8 cellular contexts compared by ENCODE assay signal in genomic region chr7:39624202-39624807, GRCh38. TPM values are rescaled to one million over a fixed set of nuclear protein-coding genes. Genes with fewer than 3 reads are reported as not detected.
A peak's percentile ranks its signal among the peaks of the same experiment; 100 is the strongest.
DNase-seq lines count a peak whose midpoint lies in the region; ATAC-seq and TF ChIP-seq lines count a peak whose summit lies in the region.

No MANE protein-coding gene starts in this region.

- peak overlapping the region; percentile 97 for H3K27ac ChIP-seq in GM23248
- peak overlapping the region; percentile 87 for H3K27ac ChIP-seq in RWPE1
- H3K27ac ChIP-seq in uterus: peak overlapping the region; percentile 86 to 94

- peaks cover 3% of the 10 kb centered on the region; the same call in 1 of the 2 replicates for H3K4me1 ChIP-seq in BE2C
- H3K4me1 ChIP-seq in GM23248 (ENCODE audit: insufficient read depth): peaks cover 59% of the 10 kb centered on the region
- H3K4me1 ChIP-seq in mononuclear cell (ENCODE audit: insufficient read depth, low read length): peaks cover 21% of the 10 kb centered on the region
- peaks cover 0 to 4% of the 10 kb centered on the region in 2 donors for H3K4me1 ChIP-seq in uterus

- CTCF ChIA-PET in RWPE1 (lab: Yijun Ruan, JAX): interaction anchor here (0.7 to 1.7 kb wide), 4 partner anchors 44 to 122 kb away, joined by 3 to 11 read pairs (median 4); no protein-coding TSS in a partner anchor

- no peak for TF ChIP-seq POLR2A in uterus (IDR thresholded peaks at IDR 0.05)

- H4K20me1 ChIP-seq in GM23248 (ENCODE audit: insufficient read depth): no peaks in the 10 kb centered on the region

- intact Hi-C loops in uterus (cut with DNase I; ENCODE audit: low total_unique reads): no loop called here

- no peaks in the 10 kb centered on the region for H3K9me2 ChIP-seq in GM23248 (ENCODE audit: insufficient read depth)

- H3K27me3 ChIP-seq in BE2C (no peaks in the 10 kb centered on the region), GM23248 (replicated peaks; ENCODE audit: insufficient read depth) (no peaks in the 10 kb centered on the region), mononuclear cell (ENCODE audit: insufficient read depth, low read length) (no peaks in the 10 kb centered on the region), uterus (no peaks in the 10 kb centered on the region)

- H3K79me2 ChIP-seq in GM23248 (ENCODE audit: insufficient read depth): peaks cover 63% of the 10 kb centered on the region

- H3K36me3 ChIP-seq in BE2C (no peaks in the 10 kb centered on the region; the same call in none of the 2 replicates), GM23248 (ENCODE audit: low read depth) (no peaks in the 10 kb centered on the region), uterus (no peaks in the 10 kb centered on the region)

- TF ChIP-seq CTCF in BE2C (IDR thresholded peaks at IDR 0.05; ENCODE audit: low read depth, low read length) (no peak), RWPE1 (conservative IDR thresholded peaks at IDR 0.05; ENCODE audit: low read depth) (peak; percentile 14; the same call in 1 of the 2 replicates), uterus (IDR thresholded peaks at IDR 0.05) (peak in 1 of 4 experiments; percentile 16)

- in situ Hi-C loops in GM23248 (cut with MboI): no loop called here

- peak overlapping the region; percentile 96 for H3K9ac ChIP-seq in GM23248

- H3K4me3 ChIP-seq in BE2C (ENCODE audit: low read depth, low read length): peak overlapping the region; percentile 75
- peak overlapping the region; percentile 95 for H3K4me3 ChIP-seq in GM23248
- peak overlapping the region; percentile 81 for H3K4me3 ChIP-seq in mononuclear cell (ENCODE audit: low read length)
- H3K4me3 ChIP-seq in uterus: peak overlapping the region; percentile 78 to 95

- no peak for ATAC-seq in GM21717 (IDR thresholded peaks at IDR 0.05; ENCODE audit: unreplicated experiment)

- POLR2A ChIA-PET in RWPE1 (lab: Yijun Ruan, JAX; ENCODE audit: low non-redundant PET): interaction anchor here (0.9 to 1.3 kb wide), 2 partner anchors 109 to 124 kb away, joined by 3 to 10 read pairs; no protein-coding TSS in a partner anchor

- WGBS in GM23248 (ENCODE audit: low coverage in 1 of 2, low lambda C conversion rate in 2 of 2, missing lambda C conversion rate in 2 of 2), 2 experiments: 1% methylated on average over 11 of the region's 11 CpGs

- H3K9me3 ChIP-seq in BE2C (no peaks in the 10 kb centered on the region), GM23248 (ENCODE audit: low read depth) (no peaks in the 10 kb centered on the region), mononuclear cell (ENCODE audit: low read depth, low read length) (no peaks in the 10 kb centered on the region), uterus (no peaks in the 10 kb centered on the region)

- DNase-seq in BE2C: no peak
- DNase-seq in GM23248: peak; percentile 64
- DNase-seq in RWPE1 (ENCODE audit: low spot score): peak; percentile 52
- DNase-seq in dedifferentiated amniotic fluid mesenchymal stem cell (ENCODE audit: extremely low spot score): peak; percentile 26
- DNase-seq in uterus: no peak
- DNase-seq in 8988T: no peak

- H2AFZ ChIP-seq in GM23248: peak overlapping the region; percentile 69

- peaks cover 55% of the 10 kb centered on the region for H3F3A ChIP-seq in GM23248 (ENCODE audit: insufficient read depth)

- peak overlapping the region; percentile 82 for H3K4me2 ChIP-seq in GM23248 (ENCODE audit: unreplicated experiment)

RNA-seq across cellular contexts. Expression of gene RALA, which starts 0.9 kb away (rescaled TPM):
- polyA plus RNA-seq in BE2C (2012; ENCODE audit: insufficient read depth, insufficient read length, low read depth): 92.5 TPM
- 21.7 and 23.1 TPM in 2 replicates for total RNA-seq in GM23248 (2014; rRNA removed; shearing (Covaris generic))
- 79.2 and 82.8 TPM in 2 replicates for polyA plus RNA-seq in GM23248 (2016; fragmentation: Nextera tagmentation; extraction: Ambion mirVana)
- total RNA-seq in mononuclear cell (10.6 TPM), uterus (10 to 100 TPM in 3 of 4 donors, 1 to 10 TPM in 1; 7.4 to 31.1 (median 17.6) TPM)

RNA-seq across cellular contexts. Expression of gene YAE1, which starts 58.1 kb away (rescaled TPM):
- 52.8 TPM for polyA plus RNA-seq in BE2C (2012; ENCODE audit: insufficient read depth, insufficient read length, low read depth)
- total RNA-seq in GM23248 (2014; rRNA removed; shearing (Covaris generic)): 21.8 and 22.4 TPM in 2 replicates
- polyA plus RNA-seq in GM23248 (2016; fragmentation: Nextera tagmentation; extraction: Ambion mirVana): 40.5 and 43.5 TPM in 2 replicates
- 10.1 TPM for total RNA-seq in mononuclear cell
- 10 to 100 TPM; 16.8 to 54.2 (median 41.7) TPM for total RNA-seq in uterus

Comparison
In these comparisons a context has a peak if more than half of its experiments do, and no peak if none do; other contexts are left out.
1. DNase-seq: peak in GM23248 (single experiment), RWPE1 (single experiment) and dedifferentiated amniotic fluid mesenchymal stem cell (single experiment); none in BE2C (single experiment), uterus (0 of 2) and 8988T (single experiment).
2. Peak in every context shown above with its lines, with median percentiles within 50 percentile points of each other: H3K4me3 ChIP-seq and H3K27ac ChIP-seq.